In genomic region chr5:72651109-72651508, GRCh38 we compare ENCODE assay signal across 30 cellular contexts.
"Had no signal": no experiment of that assay in that cellular context is flagged by ENCODE, and none has a peak within 500 bp of the region (broad histone marks: within the 10 kb centered on the region; RNA-seq: fewer than 3 reads in every experiment).

No MANE protein-coding gene starts in this region.

- FAIRE-seq: RCC 7860 had no signal

- H2AFZ ChIP-seq: PC-9 had no signal

- H3K4me3 ChIP-seq: cardiac muscle cell, PC-9 had no signal

- H3K27me3 ChIP-seq: cardiac muscle cell had no signal

- H3K36me3 ChIP-seq: cardiac muscle cell, WERI-Rb-1 had no signal

- ATAC-seq: activated CD8-positive, alpha-beta T cell treated with anti-CD3 and anti-CD28 coated beads for 36 hours; activated T-cell treated with anti-CD3 and anti-CD28 coated beads, Interleukin-2, amount 50 U/mL, for 72 hours; activated T-helper 17 cell treated with anti-CD3 and anti-CD28 coated beads, Interleukin-2, amount 50 U/mL, for 72 hours; Right ventricle myocardium inferior had no signal

- DNase-seq: activated CD4-positive, alpha-beta T cell treated with anti-CD3 and anti-CD28 coated beads, Interleukin-2, amount 10 ng/mL, durations not matched to agents 24 days and 14 days; activated CD4-positive, alpha-beta T cell treated with anti-CD3 and anti-CD28 coated beads, Interleukin-2, amount 50 U/mL, for 4 hours; activated CD8-positive, alpha-beta T cell treated with anti-CD3 and anti-CD28 coated beads for 36 hours; activated effector memory CD4-positive, alpha-beta T cell treated with anti-CD3 and anti-CD28 coated beads, Interleukin-2, amount 50 U/mL, for 16 hours; activated naive CD4-positive, alpha-beta T cell; activated naive CD4-positive, alpha-beta T cell treated with anti-CD3 and anti-CD28 coated beads, Interleukin-2, amount 50 U/mL, for 16 hours; activated naive CD8-positive, alpha-beta T cell treated with anti-CD3 and anti-CD28 coated beads for 36 hours; activated T-cell treated with anti-CD3 and anti-CD28 coated beads, Interleukin-2, amount 50 U/mL, for 1 hour; activated T-cell treated with anti-CD3 and anti-CD28 coated beads, Interleukin-2, amount 50 U/mL, for 72 hours; amniotic stem cell; aorta; MV-4-11; NCI-H1092; NCI-H1436 treated with DMSO at 0.1 percent for 48 hours; NCI-H1694 treated with DMSO at 0.1 percent for 48 hours; NCI-H2029; NCI-H345; NCI-H524 treated with DMSO at 0.1 percent for 48 hours; NK-92 treated with Interleukin-12 subunit alpha and Interleukin-12 subunit beta, amount 100 ng/mL, for 24 hours; SIG-M5; SW 1271; T-helper 1 cell; T1000; WERI-Rb-1 had no signal

- H3K27ac ChIP-seq: cardiac muscle cell, PC-9, RWPE1, WERI-Rb-1 had no signal

- H3K4me2 ChIP-seq: PC-9 had no signal
